In genomic region chr2:136243638-136244557, GRCh38 we compare ENCODE assay signal across 15 cellular contexts.
A peak's percentile ranks its signal among the peaks of the same experiment; 100 is the strongest.
DNase-seq lines count a peak whose midpoint lies in the region; ATAC-seq and TF ChIP-seq lines count a peak whose summit lies in the region.
"Had no signal": no experiment of that assay in that cellular context is flagged by ENCODE, and none has a peak within 500 bp of the region (broad histone marks: within the 10 kb centered on the region; RNA-seq: fewer than 3 reads in every experiment).

No MANE protein-coding gene starts in this region.

- H3K36me3 ChIP-seq in OCI-LY7 (ENCODE audit: insufficient read depth, low read length) = no peaks in the 10 kb centered on the region
- H3K36me3 ChIP-seq: left lung, thoracic aorta had no signal

- TF ChIP-seq CTCF in OCI-LY7 (conservative IDR thresholded peaks at IDR 0.05; ENCODE audit: low read length) = no peak

- no peaks in the 10 kb centered on the region for H3K79me2 ChIP-seq in OCI-LY7 (ENCODE audit: insufficient read depth, low read depth, low read length)

- no peaks in the 10 kb centered on the region for H3K36me3 Mint-ChIP-seq in activated T-cell treated with anti-CD3 and anti-CD28 coated beads, Interleukin-2, amount 50 U/mL, for 24 hours (ENCODE audit: low read depth)
- no peaks in the 10 kb centered on the region for H3K36me3 Mint-ChIP-seq in activated T-cell treated with anti-CD3 and anti-CD28 coated beads, Interleukin-2, amount 50 U/mL, for 4 hours (ENCODE audit: insufficient read depth)
- H3K36me3 Mint-ChIP-seq in immature natural killer cell = no peaks in the 10 kb centered on the region
- H3K36me3 Mint-ChIP-seq in activated T-helper 1 cell treated with anti-CD3 and anti-CD28 coated beads, Interleukin-12 subunit alpha, Interleukin-12 subunit beta, Interleukin-2, Interleukin-4 antibody, amounts not matched to agents 30 ng/mL and 10 ng/mL and 1 ng/mL, durations not matched to agents 14 hours and 24 hours and 36 hours (ENCODE audit: low read depth) = no peaks in the 10 kb centered on the region

- ATAC-seq in activated T-cell treated with anti-CD3 and anti-CD28 coated beads, Interleukin-2, amount 50 U/mL, for 4 hours = no peak
- no peak for ATAC-seq in HG03097 (IDR thresholded peaks at IDR 0.05; ENCODE audit: low FRiP score, unreplicated experiment)
- no peak for ATAC-seq in HG02981 (IDR thresholded peaks at IDR 0.05; ENCODE audit: unreplicated experiment)
- ATAC-seq: left lung had no signal

- no peak overlapping the region for H3K4me3 Mint-ChIP-seq in activated T-cell treated with anti-CD3 and anti-CD28 coated beads, Interleukin-2, amount 50 U/mL, for 24 hours
- H3K4me3 Mint-ChIP-seq in activated T-cell treated with anti-CD3 and anti-CD28 coated beads, Interleukin-2, amount 50 U/mL, for 4 hours = no peak overlapping the region
- no peak overlapping the region for H3K4me3 Mint-ChIP-seq in immature natural killer cell
- no peak overlapping the region for H3K4me3 Mint-ChIP-seq in activated T-helper 1 cell treated with anti-CD3 and anti-CD28 coated beads, Interleukin-12 subunit alpha, Interleukin-12 subunit beta, Interleukin-2, Interleukin-4 antibody, amounts not matched to agents 30 ng/mL and 10 ng/mL and 1 ng/mL, durations not matched to agents 14 hours and 24 hours and 36 hours
- H3K4me3 Mint-ChIP-seq: HFFc6 had no signal

- H3K27me3 Mint-ChIP-seq in activated T-cell treated with anti-CD3 and anti-CD28 coated beads, Interleukin-2, amount 50 U/mL, for 24 hours = no peaks in the 10 kb centered on the region
- H3K27me3 Mint-ChIP-seq in activated T-cell treated with anti-CD3 and anti-CD28 coated beads, Interleukin-2, amount 50 U/mL, for 4 hours (ENCODE audit: low read depth) = no peaks in the 10 kb centered on the region
- H3K27me3 Mint-ChIP-seq in immature natural killer cell (ENCODE audit: low read depth in 3 of 3) = peaks cover 0 to 20% (median 0%) of the 10 kb centered on the region in 3 donors
- H3K27me3 Mint-ChIP-seq in activated T-helper 1 cell treated with anti-CD3 and anti-CD28 coated beads, Interleukin-12 subunit alpha, Interleukin-12 subunit beta, Interleukin-2, Interleukin-4 antibody, amounts not matched to agents 30 ng/mL and 10 ng/mL and 1 ng/mL, durations not matched to agents 14 hours and 24 hours and 36 hours (ENCODE audit: insufficient read depth) = no peaks in the 10 kb centered on the region

- no peaks in the 10 kb centered on the region for H4K20me1 ChIP-seq in OCI-LY7 (ENCODE audit: insufficient read depth, low read length)

- H3K4me1 Mint-ChIP-seq in activated T-cell treated with anti-CD3 and anti-CD28 coated beads, Interleukin-2, amount 50 U/mL, for 24 hours (ENCODE audit: low read depth) = peaks cover 53% of the 10 kb centered on the region
- H3K4me1 Mint-ChIP-seq in activated T-cell treated with anti-CD3 and anti-CD28 coated beads, Interleukin-2, amount 50 U/mL, for 4 hours (ENCODE audit: low read depth) = peaks cover 45% of the 10 kb centered on the region
- peaks cover 34 to 39% of the 10 kb centered on the region in 2 donors for H3K4me1 Mint-ChIP-seq in immature natural killer cell
- peaks cover 42% of the 10 kb centered on the region for H3K4me1 Mint-ChIP-seq in activated T-helper 1 cell treated with anti-CD3 and anti-CD28 coated beads, Interleukin-12 subunit alpha, Interleukin-12 subunit beta, Interleukin-2, Interleukin-4 antibody, amounts not matched to agents 30 ng/mL and 10 ng/mL and 1 ng/mL, durations not matched to agents 14 hours and 24 hours and 36 hours (ENCODE audit: low read depth)

- H3K4me2 ChIP-seq in OCI-LY7 (ENCODE audit: low read length) = no peak overlapping the region

- H3K4me1 ChIP-seq in OCI-LY7 (ENCODE audit: insufficient read depth, low read length, poor library complexity, severe bottlenecking) = peaks cover 86% of the 10 kb centered on the region

- POLR2A ChIA-PET in OCI-LY7 (lab: Charles Lee) = interaction anchor here (6.6 to 9.0 kb wide), 3 partner anchors 11 to 111 kb away, joined by 44 to 191 read pairs (median 115); no protein-coding TSS in a partner anchor

- peaks cover 6% of the 10 kb centered on the region for H3K9me3 Mint-ChIP-seq in activated T-cell treated with anti-CD3 and anti-CD28 coated beads, Interleukin-2, amount 50 U/mL, for 24 hours
- no peaks in the 10 kb centered on the region for H3K9me3 Mint-ChIP-seq in activated T-cell treated with anti-CD3 and anti-CD28 coated beads, Interleukin-2, amount 50 U/mL, for 4 hours
- no peaks in the 10 kb centered on the region for H3K9me3 Mint-ChIP-seq in immature natural killer cell
- H3K9me3 Mint-ChIP-seq in activated T-helper 1 cell treated with anti-CD3 and anti-CD28 coated beads, Interleukin-12 subunit alpha, Interleukin-12 subunit beta, Interleukin-2, Interleukin-4 antibody, amounts not matched to agents 30 ng/mL and 10 ng/mL and 1 ng/mL, durations not matched to agents 14 hours and 24 hours and 36 hours = no peaks in the 10 kb centered on the region

- peak overlapping the region; percentile 6; the same call in 1 of the 2 replicates for H2AFZ ChIP-seq in OCI-LY7 (ENCODE audit: low read length)

- H3K27ac ChIP-seq in OCI-LY7 (ENCODE audit: low read depth, low read length, poor library complexity, severe bottlenecking) = no peak overlapping the region
- H3K27ac ChIP-seq: coronary artery, left lung, thoracic aorta had no signal

- intact Hi-C loops in OCI-LY7 (cut with micrococcal nuclease; ENCODE audit: unreplicated experiment) = no loop called here
- intact Hi-C loops in activated T-helper 1 cell treated with anti-CD3 and anti-CD28 coated beads, Interleukin-12 subunit alpha, Interleukin-12 subunit beta, Interleukin-2, Interleukin-4 antibody, amounts not matched to agents 30 ng/mL and 10 ng/mL and 1 ng/mL, durations not matched to agents 14 hours and 24 hours and 36 hours (cut with micrococcal nuclease) = no loop called here

- DNase-seq in activated T-cell treated with anti-CD3 and anti-CD28 coated beads, Interleukin-2, amount 50 U/mL, for 24 hours = no peak
- DNase-seq in activated T-cell treated with anti-CD3 and anti-CD28 coated beads, Interleukin-2, amount 50 U/mL, for 4 hours = no peak
- DNase-seq in OCI-LY7 (ENCODE audit: low spot score) = peak; percentile 35
- no peak for DNase-seq in immature natural killer cell
- peak; percentile 35 for DNase-seq in pons (ENCODE audit: low spot score)
- DNase-seq in activated T-helper 1 cell treated with anti-CD3 and anti-CD28 coated beads, Interleukin-12 subunit alpha, Interleukin-12 subunit beta, Interleukin-2, Interleukin-4 antibody, amounts not matched to agents 30 ng/mL and 10 ng/mL and 1 ng/mL, durations not matched to agents 14 hours and 24 hours and 36 hours (ENCODE audit: low spot score) = no peak
- DNase-seq: activated CD4-positive, CD25-positive, alpha-beta regulatory T cell; HFFc6; left lung; NCI-H1436; NCI-H524 had no signal

- no peaks in the 10 kb centered on the region for H3K9me3 ChIP-seq in OCI-LY7 (ENCODE audit: low read length)
- H3K9me3 ChIP-seq: left lung, thoracic aorta had no signal

- BruUV-seq in OCI-LY7 (replicated peaks; lab: Mats Ljungman, UMichigan) = no TSS peak

- H3K4me3 ChIP-seq in OCI-LY7 (ENCODE audit: low read depth, low read length, poor library complexity, severe bottlenecking) = no peak overlapping the region
- H3K4me3 ChIP-seq: coronary artery, left lung, thoracic aorta had no signal

- H3K27ac Mint-ChIP-seq in activated T-cell treated with anti-CD3 and anti-CD28 coated beads, Interleukin-2, amount 50 U/mL, for 24 hours = peak overlapping the region; percentile 32
- peak overlapping the region; percentile 17 to 97 (median 80) for H3K27ac Mint-ChIP-seq in immature natural killer cell
- no peak overlapping the region for H3K27ac Mint-ChIP-seq in activated T-helper 1 cell treated with anti-CD3 and anti-CD28 coated beads, Interleukin-12 subunit alpha, Interleukin-12 subunit beta, Interleukin-2, Interleukin-4 antibody, amounts not matched to agents 30 ng/mL and 10 ng/mL and 1 ng/mL, durations not matched to agents 14 hours and 24 hours and 36 hours
- H3K27ac Mint-ChIP-seq: HFFc6 had no signal

- no peaks in the 10 kb centered on the region for H3K9me2 ChIP-seq in OCI-LY7 (ENCODE audit: insufficient read depth, low read length)

- CTCF ChIA-PET in OCI-LY7 (lab: Charles Lee; ENCODE audit: unreplicated experiment) = interaction anchor here (0.9 to 1.8 kb wide), 4 partner anchors 10 to 108 kb away, joined by 3 to 4 read pairs (median 3); no protein-coding TSS in a partner anchor

Comparison
In these comparisons a context has a peak if more than half of its experiments do, and no peak if none do; other contexts are left out.
1. DNase-seq: peak in OCI-LY7 (single experiment) and pons (single experiment); none in activated T-cell treated with anti-CD3 and anti-CD28 coated beads, Interleukin-2, amount 50 U/mL, for 24 hours (single experiment), activated T-cell treated with anti-CD3 and anti-CD28 coated beads, Interleukin-2, amount 50 U/mL, for 4 hours (single experiment), immature natural killer cell (0 of 3) and activated T-helper 1 cell treated with anti-CD3 and anti-CD28 coated beads, Interleukin-12 subunit alpha, Interleukin-12 subunit beta, Interleukin-2, Interleukin-4 antibody, amounts not matched to agents 30 ng/mL and 10 ng/mL and 1 ng/mL, durations not matched to agents 14 hours and 24 hours and 36 hours (single experiment).